ENCODE assay signal across 7 cellular contexts in genomic region chr2:48530033-48530804, GRCh38. TPM values are rescaled to one million over a fixed set of nuclear protein-coding genes. Genes with fewer than 3 reads are reported as not detected.
A peak's percentile ranks its signal among the peaks of the same experiment; 100 is the strongest.
DNase-seq lines count a peak whose midpoint lies in the region; ATAC-seq and TF ChIP-seq lines count a peak whose summit lies in the region.

STON1 (plus strand) TSS chr2:48530154; CDS start chr2:48580634, 50,480 bp downstream.

- intact Hi-C loops in activated B cell treated with CpG ODN at 0.5 μM for 24 hours (cut with micrococcal nuclease) = no loop called here

- POLR2A ChIA-PET in activated B cell treated with CpG ODN at 0.5 μM for 24 hours (lab: Charles Lee) = no interaction called here

- CTCF ChIA-PET in activated B cell treated with CpG ODN at 0.5 μM for 24 hours (lab: Charles Lee) = no interaction called here

- no peaks in the 10 kb centered on the region for H3K9me3 Mint-ChIP-seq in activated B cell treated with CpG ODN at 0.5 μM for 24 hours

- H3K4me1 Mint-ChIP-seq in activated B cell treated with CpG ODN at 0.5 μM for 24 hours = peaks cover 23% of the 10 kb centered on the region

- in situ Hi-C loops in GM13977 (cut with MboI; ENCODE audit: low pct_unique_long_range_greater_than_20kb, low sequenced_read_pairs, unreplicated experiment) = no loop called here

- TF ChIP-seq CTCF in GM13977 (IDR thresholded peaks at IDR 0.05; ENCODE audit: extremely low read depth, insufficient read depth, missing control alignments) (no peak), activated B cell treated with CpG ODN at 0.5 μM for 24 hours (IDR thresholded peaks at IDR 0.05) (no peak)

- peak within 1 kb of the TSS; percentile 86 for H3K4me3 Mint-ChIP-seq in activated B cell treated with CpG ODN at 0.5 μM for 24 hours

- peak; percentile 57 for ATAC-seq in HG03108 (IDR thresholded peaks at IDR 0.05; ENCODE audit: unreplicated experiment)
- ATAC-seq in activated B cell treated with CpG ODN at 0.5 μM for 24 hours (ENCODE audit: low read depth) = peak; percentile 68

- H3K27me3 Mint-ChIP-seq in activated B cell treated with CpG ODN at 0.5 μM for 24 hours = peaks cover 3% of the 10 kb centered on the region

- peaks cover 5% of the 10 kb centered on the region for H3K36me3 Mint-ChIP-seq in activated B cell treated with CpG ODN at 0.5 μM for 24 hours (ENCODE audit: low read depth)

- DNase-seq in GM13977 (ENCODE audit: low spot score) (peak; percentile 66), activated B cell treated with CpG ODN at 0.5 μM for 24 hours (peak; percentile 19), dermis blood vessel endothelial cell (peak; percentile 49), lung microvascular endothelial cell (ENCODE audit: low read depth in 2 of 2) (peak; percentile 47 to 53), SHP77 (lab: John Stamatoyannopoulos, UW) (no peak)
- DNase-seq in stimulated activated naive CD4-positive, alpha-beta T cell treated with Interleukin-2 at 50 U/mL for 16 hours (lab: John Stamatoyannopoulos, UW) = peak; percentile 16

- H3K27ac Mint-ChIP-seq in activated B cell treated with CpG ODN at 0.5 μM for 24 hours = no peak within 1 kb of the TSS

RNA-seq across cellular contexts. Expression of gene STON1, which starts in this region (rescaled TPM):
- total RNA-seq in activated B cell treated with CpG ODN at 0.5 μM for 24 hours (0.86 and 1.8 TPM in 2 replicates), dermis blood vessel endothelial cell (4.3 and 8.1 TPM in 2 replicates), lung microvascular endothelial cell (1.2 and 2.0 TPM in 2 replicates)

Comparison
In these comparisons a context has a peak if more than half of its experiments do, and no peak if none do; other contexts are left out.
1. DNase-seq: peak in GM13977 (single experiment), activated B cell treated with CpG ODN at 0.5 μM for 24 hours (single experiment), dermis blood vessel endothelial cell (single experiment), lung microvascular endothelial cell (2 of 2) and stimulated activated naive CD4-positive, alpha-beta T cell treated with Interleukin-2 at 50 U/mL for 16 hours (single experiment); none in SHP77 (0 of 2).